In the genomic region with DNA sequence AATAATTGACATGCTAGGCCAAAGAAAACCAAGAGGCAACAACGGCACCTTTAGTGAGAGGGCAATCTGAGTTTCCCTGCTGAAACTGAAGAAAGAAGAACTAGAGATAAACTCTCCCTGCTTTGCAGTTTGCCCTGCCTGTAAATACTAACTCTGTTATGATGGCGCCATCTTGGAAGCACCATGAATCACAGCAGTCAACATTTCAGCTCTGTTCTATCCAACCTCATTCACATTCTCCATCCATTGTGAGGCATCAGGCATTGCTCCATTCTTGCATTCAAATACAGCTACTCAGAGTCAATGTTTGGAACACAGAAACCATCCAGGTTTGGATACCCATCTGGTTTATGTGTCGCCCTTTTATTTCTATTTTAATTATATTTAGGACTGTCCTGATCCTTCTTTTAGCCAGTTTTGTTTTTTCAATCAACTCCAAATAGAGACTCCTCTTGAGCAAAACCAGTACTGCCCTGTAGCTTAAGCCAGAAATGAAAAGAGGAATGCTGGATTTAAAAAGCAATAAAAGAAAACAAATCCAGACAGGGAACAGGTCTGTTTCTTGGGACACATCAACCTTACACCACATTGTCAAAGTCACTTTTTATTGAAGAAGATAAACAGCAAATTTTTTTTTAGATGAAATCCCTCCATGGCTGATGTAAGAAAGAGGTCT, we compare ENCODE assay signal across 23 cellular contexts.
"Had no signal": no experiment of that assay in that cellular context is flagged by ENCODE, and none has a peak within 500 bp of the region (broad histone marks: within the 10 kb centered on the region; RNA-seq: fewer than 3 reads in every experiment).

No MANE protein-coding gene starts in this region.

- H3K4me1 ChIP-seq: adrenal gland, esophagus squamous epithelium, thyroid gland, vagina had no signal

- H3K27ac ChIP-seq: adrenal gland, ovary, thyroid gland, vagina had no signal

- FAIRE-seq: endothelial cell of umbilical vein had no signal

- DNase-seq: activated CD4-positive, alpha-beta T cell treated with anti-CD3 and anti-CD28 coated beads, Interleukin-2, amount 50 U/mL, for 1 hour; activated CD8-positive, alpha-beta memory T cell treated with anti-CD3 and anti-CD28 coated beads, Interleukin-2, amount 50 U/mL, for 4 hours; activated gamma-delta T cell treated with Interleukin-2 at 50 U/mL for 16 hours; adrenal gland; cerebellar nuclear complex; effector CD8-positive, alpha-beta T cell; esophagus squamous epithelium; mesenchymal stem cell; naive thymus-derived CD8-positive, alpha-beta T cell; ovary; stimulated activated CD4-positive, alpha-beta T cell treated with anti-CD3 and anti-CD28 coated beads, Interleukin-12 subunit alpha, Interleukin-12 subunit beta, amount 100 ng/mL, for 4 hours; stimulated activated CD4-positive, alpha-beta T cell treated with anti-CD3 and anti-CD28 coated beads, Interleukin-1b, Interleukin-23, amount 100 ng/mL, for 48 hours; stimulated activated CD8-positive, alpha-beta memory T cell treated with anti-CD3 and anti-CD28 coated beads, Interleukin-4, amount 100 ng/mL, for 48 hours; stimulated activated naive CD4-positive, alpha-beta T cell; T-cell; T-helper 9 cell; thyroid gland had no signal

- H3K9me3 ChIP-seq: adrenal gland, esophagus squamous epithelium, mucosa of descending colon, ovary, thyroid gland, vagina had no signal

- ATAC-seq: activated CD4-positive, CD25-positive, alpha-beta regulatory T cell treated with anti-CD3 and anti-CD28 coated beads, Interleukin-2, amount 50 U/mL, for 24 hours; activated naive CD4-positive, alpha-beta T cell treated with anti-CD3 and anti-CD28 coated beads, Interleukin-2, amount 50 U/mL, for 72 hours; naive thymus-derived CD8-positive, alpha-beta T cell; sciatic nerve; T-cell had no signal

- H3K36me3 ChIP-seq: adrenal gland, esophagus squamous epithelium, ovary, thyroid gland, vagina had no signal

- H3K4me3 ChIP-seq: adrenal gland, esophagus squamous epithelium, mucosa of descending colon, ovary, thyroid gland, vagina had no signal

- H3K27me3 ChIP-seq: adrenal gland, esophagus squamous epithelium, ovary, thyroid gland, vagina had no signal
